In genomic region chr5:72501475-72501874, GRCh38 we compare ENCODE assay signal across 20 cellular contexts. TPM values are rescaled to one million over a fixed set of nuclear protein-coding genes. Genes with fewer than 3 reads are reported as not detected.
DNase-seq lines count a peak whose midpoint lies in the region; ATAC-seq and TF ChIP-seq lines count a peak whose summit lies in the region.
"Had no signal": no experiment of that assay in that cellular context is flagged by ENCODE, and none has a peak within 500 bp of the region (broad histone marks: within the 10 kb centered on the region; RNA-seq: fewer than 3 reads in every experiment).

No MANE protein-coding gene starts in this region.

- H3K18ac ChIP-seq in mesendoderm (ENCODE audit: low read length) = no peak overlapping the region

- WGBS in heart left ventricle, 4 donors = 58 to 80% (median 74%) methylated on average over 3 of the region's 3 CpGs
- WGBS in ectodermal cell, 2 experiments = 47 to 59% methylated on average over 3 of the region's 3 CpGs
- no CpG with 5 or more reads among the region's 3 CpGs for WGBS in mesendoderm (ENCODE audit: extremely low coverage, insufficient coverage, low lambda C conversion rate)

- H2BK120ac ChIP-seq in mesendoderm (ENCODE audit: low read depth, low read length) = no peak overlapping the region

- no peak overlapping the region for H4K5ac ChIP-seq in mesendoderm (ENCODE audit: low read length)

- TF ChIP-seq CTCF in heart left ventricle (IDR thresholded peaks at IDR 0.05) (no peak), tibial artery (IDR thresholded peaks at IDR 0.05) (no peak), GM10248 (IDR thresholded peaks at IDR 0.05; ENCODE audit: control extremely low read depth, extremely low read depth, low read depth, missing control alignments) (no peak)

- no peaks in the 10 kb centered on the region for H3K79me1 ChIP-seq in mesendoderm (ENCODE audit: low read length)

- H3K4me2 ChIP-seq in mesendoderm (ENCODE audit: low read length) = no peak overlapping the region

- DNase-seq in heart left ventricle (no peak), Right ventricle myocardium inferior (ENCODE audit: missing footprints) (no peak), myocyte (ENCODE audit: low read depth) (peak; percentile 56), tibial artery (no peak), mesendoderm (no peak), GM10248 (ENCODE audit: extremely low spot score) (no peak)
- DNase-seq: activated CD4-positive, alpha-beta T cell treated with anti-CD3 and anti-CD28 coated beads for 48 hours; dermis blood vessel endothelial cell; DMS79; MV-4-11; NCI-H1694 treated with DMSO at 0.1 percent for 48 hours; stimulated activated CD4-positive, alpha-beta T cell treated with anti-CD3 and anti-CD28 coated beads, Interleukin-4, amount 100 ng/mL, for 1 hour; stimulated activated naive CD8-positive, alpha-beta T cell treated with anti-CD3 and anti-CD28 coated beads, Interleukin-15, Interleukin-2, amounts not matched to agents 100 U/mL and 50 U/mL, for 24 hours; upper lobe of right lung had no signal

- no peak overlapping the region for H3K4me3 ChIP-seq in heart left ventricle
- H3K4me3 ChIP-seq in ectodermal cell (ENCODE audit: insufficient read depth, low read depth, low read length) = no peak overlapping the region
- H3K4me3 ChIP-seq in tibial artery = no peak overlapping the region
- H3K4me3 ChIP-seq in mesendoderm (ENCODE audit: low read length) = no peak overlapping the region
- H3K4me3 ChIP-seq: gastroesophageal sphincter, upper lobe of right lung had no signal

- H2BK15ac ChIP-seq in mesendoderm (replicated peaks; ENCODE audit: low read depth) = no peak overlapping the region

- CTCF ChIA-PET in GM10248 (lab: Yijun Ruan, JAX) = interaction anchor here (1.3 to 1.6 kb wide), 2 partner anchors 10 to 16 kb away, joined by 3 to 7 read pairs; no protein-coding TSS in a partner anchor

- H3K9me3 ChIP-seq in heart left ventricle = no peaks in the 10 kb centered on the region
- H3K9me3 ChIP-seq in ectodermal cell (ENCODE audit: control insufficient read depth, low read length) = no peaks in the 10 kb centered on the region
- no peaks in the 10 kb centered on the region for H3K9me3 ChIP-seq in tibial artery
- H3K9me3 ChIP-seq: gastroesophageal sphincter, upper lobe of right lung had no signal

- no peak for ATAC-seq in heart left ventricle
- ATAC-seq in Right ventricle myocardium inferior = no peak
- ATAC-seq in HG03139 (IDR thresholded peaks at IDR 0.05; ENCODE audit: unreplicated experiment) = no peak
- ATAC-seq: gastroesophageal sphincter; left lobe of liver; stimulated activated naive CD8-positive, alpha-beta T cell treated with anti-CD3 and anti-CD28 coated beads, Interleukin-15, Interleukin-2, amounts not matched to agents 100 U/mL and 50 U/mL, for 24 hours; upper lobe of right lung had no signal

- H3K36me3 ChIP-seq in heart left ventricle = no peaks in the 10 kb centered on the region
- H3K36me3 ChIP-seq in ectodermal cell (ENCODE audit: control insufficient read depth, insufficient read depth, low read length) = no peaks in the 10 kb centered on the region
- no peaks in the 10 kb centered on the region for H3K36me3 ChIP-seq in tibial artery
- H3K36me3 ChIP-seq in mesendoderm (ENCODE audit: control insufficient read depth, insufficient read depth, low read length) = no peaks in the 10 kb centered on the region
- H3K36me3 ChIP-seq: gastroesophageal sphincter, upper lobe of right lung had no signal

- no peak overlapping the region for H3K4ac ChIP-seq in mesendoderm (ENCODE audit: low read depth, low read length)

- no peak overlapping the region for H4K8ac ChIP-seq in mesendoderm (ENCODE audit: low read depth, low read length)

- H3K9ac ChIP-seq in mesendoderm (ENCODE audit: low read length) = no peak overlapping the region

- POLR2A ChIA-PET in GM10248 (lab: Yijun Ruan, JAX) = no interaction called here

- no peak overlapping the region for H2AK5ac ChIP-seq in mesendoderm (ENCODE audit: low read length)

- H3K4me1 ChIP-seq in heart left ventricle (peaks cover 0 to 55% (median 13%) of the 10 kb centered on the region in 12 donors), ectodermal cell (ENCODE audit: control insufficient read depth, insufficient read depth, low read length) (peaks cover 20% of the 10 kb centered on the region), tibial artery (peaks cover 0 to 19% (median 0%) of the 10 kb centered on the region in 4 donors), mesendoderm (ENCODE audit: control insufficient read depth, low read depth, low read length) (no peaks in the 10 kb centered on the region)

- intact Hi-C loops in heart left ventricle (cut with DNase I) (loop anchor here in 5 of 10 donors (2.0 to 10.0 kb wide), 5 partner anchors 39 to 107 kb away; no protein-coding TSS in a partner anchor), Right ventricle myocardium inferior (cut with DNase I) (loop anchor here (10.0 kb wide), 1 partner anchor 107 kb away; no protein-coding TSS in a partner anchor), tibial artery (cut with DNase I; ENCODE audit: low total_unique reads) (no loop called here)

- no peaks in the 10 kb centered on the region for H3K27me3 ChIP-seq in heart left ventricle
- H3K27me3 ChIP-seq in ectodermal cell (ENCODE audit: control insufficient read depth, insufficient read depth, low read length, poor library complexity, severe bottlenecking) = no peaks in the 10 kb centered on the region
- H3K27me3 ChIP-seq in tibial artery = no peaks in the 10 kb centered on the region
- no peaks in the 10 kb centered on the region for H3K27me3 ChIP-seq in mesendoderm (ENCODE audit: insufficient read depth, low read length, poor library complexity)
- H3K27me3 ChIP-seq: gastroesophageal sphincter, upper lobe of right lung had no signal

- no peak for TF ChIP-seq POLR2A in heart left ventricle (IDR thresholded peaks at IDR 0.05)

- peak overlapping the region in 11 of 12 donors; percentile 32 to 84 (median 68) for H3K27ac ChIP-seq in heart left ventricle
- peak overlapping the region; percentile 33 for H3K27ac ChIP-seq in ectodermal cell (ENCODE audit: insufficient read depth, low read depth, low read length, poor library complexity, severe bottlenecking)
- peak overlapping the region; percentile 23 to 35 for H3K27ac ChIP-seq in tibial artery
- H3K27ac ChIP-seq in mesendoderm (ENCODE audit: low read depth, low read length) = no peak overlapping the region
- H3K27ac ChIP-seq: RWPE1, upper lobe of right lung had no signal

- H3K23ac ChIP-seq in mesendoderm (ENCODE audit: low read length) = no peak overlapping the region

- no peaks in the 10 kb centered on the region for H3K79me2 ChIP-seq in mesendoderm (ENCODE audit: control insufficient read depth, insufficient read depth, low read length)

- H2BK5ac ChIP-seq in mesendoderm (ENCODE audit: low read length) = no peak overlapping the region

- H3K56ac ChIP-seq in mesendoderm (ENCODE audit: low read length) = no peak overlapping the region

RNA-seq across cellular contexts. Expression of gene ZNF366, which starts 5.7 kb away (rescaled TPM):
- total RNA-seq in heart left ventricle = 10 to 100 TPM in 2 of 9 donors, 1 to 10 TPM in 7; 3.9 to 18.5 (median 6.1) TPM
- 1 to 10 TPM; 2.1 to 4.4 TPM for polyA plus RNA-seq in heart left ventricle
- total RNA-seq in Right ventricle myocardium inferior = 8.7 TPM
- polyA plus RNA-seq in ectodermal cell (2013, experiment 1 of 4) = 0.17 TPM
- polyA plus RNA-seq in ectodermal cell (2013, experiment 2 of 4) = 0.16 TPM
- not detected for polyA plus RNA-seq in ectodermal cell (2013, experiment 3 of 4)
- not detected for polyA plus RNA-seq in ectodermal cell (2013, experiment 4 of 4)
- 0.31 and 1.4 TPM in 2 replicates for total RNA-seq in myocyte
- 0.43 TPM for polyA plus RNA-seq in myocyte (2012)
- polyA plus RNA-seq in mesendoderm (2013, experiment 1 of 2) = not detected
- not detected for polyA plus RNA-seq in mesendoderm (2013, experiment 2 of 2)
- total RNA-seq: B cell had no signal
